Comparison of ENCODE assay signal across 20 cellular contexts in genomic region chr9:23643656-23644258, GRCh38.
DNase-seq lines count a peak whose midpoint lies in the region; ATAC-seq and TF ChIP-seq lines count a peak whose summit lies in the region.
"Had no signal": no experiment of that assay in that cellular context is flagged by ENCODE, and none has a peak within 500 bp of the region (broad histone marks: within the 10 kb centered on the region; RNA-seq: fewer than 3 reads in every experiment).

No MANE protein-coding gene starts in this region.

- H3K4me3 Mint-ChIP-seq in CD8-positive, alpha-beta T cell = no peak overlapping the region
- H3K4me3 Mint-ChIP-seq: B cell; CD4-positive, alpha-beta T cell had no signal

- no peaks in the 10 kb centered on the region for H3K27me3 ChIP-seq in CD8-positive, alpha-beta T cell (ENCODE audit: insufficient read depth, low read length)

- H3K4me1 Mint-ChIP-seq in CD8-positive, alpha-beta T cell (ENCODE audit: low read depth) = no peaks in the 10 kb centered on the region
- H3K4me1 Mint-ChIP-seq: B cell had no signal

- H3K4me1 ChIP-seq in CD8-positive, alpha-beta T cell (ENCODE audit: insufficient read depth, low read length) = no peaks in the 10 kb centered on the region

- ATAC-seq in CD8-positive, alpha-beta T cell = no peak
- ATAC-seq in left ventricle myocardium superior = no peak
- ATAC-seq: Right ventricle myocardium inferior had no signal

- no peaks in the 10 kb centered on the region for H3K27me3 Mint-ChIP-seq in CD8-positive, alpha-beta T cell (ENCODE audit: low read depth)
- H3K27me3 Mint-ChIP-seq: B cell; CD4-positive, alpha-beta T cell had no signal

- intact Hi-C loops in CD8-positive, alpha-beta T cell (cut with DNase I, micrococcal nuclease) = no loop called here
- intact Hi-C loops in left ventricle myocardium superior (cut with micrococcal nuclease) = no loop called here

- H3K36me3 ChIP-seq in CD8-positive, alpha-beta T cell (ENCODE audit: insufficient read depth, low read length) = no peaks in the 10 kb centered on the region

- H3K27ac ChIP-seq in CD8-positive, alpha-beta T cell (ENCODE audit: low read depth, low read length) = no peak overlapping the region
- H3K27ac ChIP-seq: 22Rv1 had no signal

- no peaks in the 10 kb centered on the region for H3K36me3 Mint-ChIP-seq in CD8-positive, alpha-beta T cell

- peaks cover 3% of the 10 kb centered on the region for H3K9me3 Mint-ChIP-seq in CD8-positive, alpha-beta T cell

- no peaks in the 10 kb centered on the region for H3K9me3 ChIP-seq in CD8-positive, alpha-beta T cell (ENCODE audit: low read length)

- CTCF ChIA-PET in CD8-positive, alpha-beta T cell (lab: Charles Lee) = no interaction called here

- no peak overlapping the region for H3K4me3 ChIP-seq in CD8-positive, alpha-beta T cell (ENCODE audit: low read depth, low read length)

- no peak overlapping the region for H3K27ac Mint-ChIP-seq in CD8-positive, alpha-beta T cell
- H3K27ac Mint-ChIP-seq: B cell; CD4-positive, alpha-beta T cell had no signal

- DNase-seq in DMS 273 (lab: John Stamatoyannopoulos, UW; ENCODE audit: unreplicated experiment) (peak; percentile 6), DMS 273 treated with DMSO at 0.1 percent for 48 hours (lab: John Stamatoyannopoulos, UW) (no peak), astrocyte of the hippocampus (ENCODE audit: low read depth, low spot score) (peak; percentile 13), glomerular visceral epithelial cell (ENCODE audit: extremely low spot score) (peak; percentile 13), left ventricle myocardium superior (no peak)
- DNase-seq in CD8-positive, alpha-beta T cell = no peak
- no peak for DNase-seq in activated T-cell treated with anti-CD3 and anti-CD28 coated beads, Interleukin-2, amount 50 U/mL, for 1 hour
- DNase-seq in activated effector memory CD4-positive, alpha-beta T cell treated with Interleukin-2 at 50 U/mL for 16 hours = no peak
- DNase-seq: CD4-positive, alpha-beta T cell; DND-41; GDM1; GOT3; NCI-H1417 treated with DMSO at 0.1 percent for 48 hours; NCI-H1930; NCI-H2171; NCI-H510A; NCI-H82 had no signal

- no peak for TF ChIP-seq CTCF in CD8-positive, alpha-beta T cell (IDR thresholded peaks at IDR 0.05)

- POLR2A ChIA-PET in CD8-positive, alpha-beta T cell (lab: Charles Lee) = no interaction called here

Comparison
In these comparisons a context has a peak if more than half of its experiments do, and no peak if none do; other contexts are left out.
1. DNase-seq: peak in DMS 273 (single experiment), astrocyte of the hippocampus (single experiment) and glomerular visceral epithelial cell (single experiment); none in DMS 273 treated with DMSO at 0.1 percent for 48 hours (single experiment), CD8-positive, alpha-beta T cell (0 of 7), left ventricle myocardium superior (single experiment), activated T-cell treated with anti-CD3 and anti-CD28 coated beads, Interleukin-2, amount 50 U/mL, for 1 hour (single experiment) and activated effector memory CD4-positive, alpha-beta T cell treated with Interleukin-2 at 50 U/mL for 16 hours (single experiment).